Comparison of ENCODE assay signal across 1 cellular context in the genomic region with DNA sequence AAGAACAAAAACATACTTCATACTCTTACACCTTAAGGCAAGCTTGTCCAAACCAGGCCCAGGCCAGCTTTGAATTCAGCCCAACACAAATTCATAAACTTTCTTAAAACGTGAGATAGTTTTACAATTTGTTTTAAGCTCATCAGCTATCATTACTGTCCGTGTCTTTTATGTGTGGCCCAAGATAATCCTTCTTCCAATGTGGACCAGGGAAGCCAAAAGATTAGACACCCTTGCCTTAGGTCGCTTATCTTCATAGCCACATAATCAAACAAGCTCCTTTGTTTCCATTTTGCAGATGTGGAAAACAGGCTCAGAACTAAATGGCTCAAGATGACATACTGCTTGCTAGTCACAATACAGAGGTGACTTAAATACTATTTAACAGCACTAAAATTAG.
TF ChIP-seq lines count a peak whose summit lies in the region.

No MANE protein-coding gene starts in this region.

TF ChIP-seq in K562, 482 proteins besides CTCF, POLR2A, EP300 and RAD21:
- TF ChIP-seq PCBP2 (IDR thresholded peaks at IDR 0.05; ENCODE audit: low read depth, low read length, poor library complexity, severe bottlenecking) (no peak), ARID1B (IDR thresholded peaks at IDR 0.05) (0 out of 2 replicates have a peak, but pooled peaks have one; percentile 21), ZNF384 (IDR thresholded peaks at IDR 0.05; ENCODE audit: low read depth, low read length) (no peak), TCF3 (CRISPR knock-in tag; IDR thresholded peaks at IDR 0.05) (peak; percentile 60), MXI1 (IDR thresholded peaks at IDR 0.05; ENCODE audit: low read depth, low read length) (no peak), TEAD4 (IDR thresholded peaks at IDR 0.05; ENCODE audit: low read length) (peak; percentile 54; the same call in 1 of the 2 replicates), TEAD4 (CRISPR knock-in tag; IDR thresholded peaks at IDR 0.05; ENCODE audit: borderline replicate concordance) (no peak), ZNF668 (CRISPR knock-in tag; IDR thresholded peaks at IDR 0.05) (no peak), CBFA2T2 (conservative IDR thresholded peaks at IDR 0.05) (peak; percentile 50), NCOR1 (IDR thresholded peaks at IDR 0.05) (peak; percentile 30; the same call in 1 of the 2 replicates), TAL1 (IDR thresholded peaks at IDR 0.05) (peak; percentile 58), CBFA2T3 (IDR thresholded peaks at IDR 0.05) (peak; percentile 68), SUPT5H (IDR thresholded peaks at IDR 0.05) (no peak), ZNF212 (CRISPR knock-in tag; IDR thresholded peaks at IDR 0.05) (no peak)
TF ChIP-seq in K562: peak in this region for 7.
